13 cellular contexts compared by ENCODE assay signal in genomic region chr13:22893149-22893548, GRCh38.
"Had no signal": no experiment of that assay in that cellular context is flagged by ENCODE, and none has a peak within 500 bp of the region (broad histone marks: within the 10 kb centered on the region; RNA-seq: fewer than 3 reads in every experiment).

No MANE protein-coding gene starts in this region.

- H3K27me3 ChIP-seq: brain microvascular endothelial cell, ovary, uterus had no signal

- ATAC-seq: activated CD8-positive, alpha-beta memory T cell treated with anti-CD3 and anti-CD28 coated beads, Interleukin-2, amount 10 ng/mL, durations not matched to agents 7 days and 5 days; left cardiac atrium had no signal

- DNase-seq: activated CD4-positive, alpha-beta T cell treated with anti-CD3 and anti-CD28 coated beads, Interleukin-2, amount 50 U/mL, for 4 hours; activated CD4-positive, CD25-positive, alpha-beta regulatory T cell treated with anti-CD3 and anti-CD28 coated beads, Interleukin-2, amount 50 U/mL, for 72 hours; activated CD8-positive, alpha-beta memory T cell treated with anti-CD3 and anti-CD28 coated beads, Interleukin-2, amount 10 ng/mL, durations not matched to agents 7 days and 5 days; activated effector memory CD4-positive, alpha-beta T cell treated with Interleukin-2 at 50 U/mL for 16 hours; activated T-cell treated with anti-CD3 and anti-CD28 coated beads, Interleukin-2, amount 50 U/mL, for 24 hours; brain microvascular endothelial cell; dermis blood vessel endothelial cell; left cardiac atrium; ovary; stimulated activated CD4-positive, alpha-beta T cell treated with anti-CD3 and anti-CD28 coated beads, Interleukin-4, amount 100 ng/mL, for 1 hour; uterus had no signal

- H3K27ac ChIP-seq: brain microvascular endothelial cell, ovary, uterus had no signal

- H3K4me1 Mint-ChIP-seq: activated CD8-positive, alpha-beta memory T cell treated with anti-CD3 and anti-CD28 coated beads, Interleukin-2, amount 10 ng/mL, durations not matched to agents 7 days and 5 days; activated naive CD4-positive, alpha-beta T cell treated with anti-CD3 and anti-CD28 coated beads, Interleukin-2, amount 50 U/mL, for 24 hours; memory B cell had no signal

- H3K4me3 ChIP-seq: ovary, uterus had no signal

- H3K27me3 Mint-ChIP-seq: activated CD8-positive, alpha-beta memory T cell treated with anti-CD3 and anti-CD28 coated beads, Interleukin-2, amount 10 ng/mL, durations not matched to agents 7 days and 5 days; activated naive CD4-positive, alpha-beta T cell treated with anti-CD3 and anti-CD28 coated beads, Interleukin-2, amount 50 U/mL, for 24 hours had no signal

- H3K36me3 ChIP-seq: brain microvascular endothelial cell, ovary, uterus had no signal

- H3K4me3 Mint-ChIP-seq: activated CD8-positive, alpha-beta memory T cell treated with anti-CD3 and anti-CD28 coated beads, Interleukin-2, amount 10 ng/mL, durations not matched to agents 7 days and 5 days; activated naive CD4-positive, alpha-beta T cell treated with anti-CD3 and anti-CD28 coated beads, Interleukin-2, amount 50 U/mL, for 24 hours; activated T-cell treated with anti-CD3 and anti-CD28 coated beads, Interleukin-2, amount 50 U/mL, for 24 hours; memory B cell had no signal

- H3K4me1 ChIP-seq: uterus had no signal

- H3K36me3 Mint-ChIP-seq: activated CD8-positive, alpha-beta memory T cell treated with anti-CD3 and anti-CD28 coated beads, Interleukin-2, amount 10 ng/mL, durations not matched to agents 7 days and 5 days; activated naive CD4-positive, alpha-beta T cell treated with anti-CD3 and anti-CD28 coated beads, Interleukin-2, amount 50 U/mL, for 24 hours; memory B cell had no signal

- H3K27ac Mint-ChIP-seq: activated CD8-positive, alpha-beta memory T cell treated with anti-CD3 and anti-CD28 coated beads, Interleukin-2, amount 10 ng/mL, durations not matched to agents 7 days and 5 days; activated naive CD4-positive, alpha-beta T cell treated with anti-CD3 and anti-CD28 coated beads, Interleukin-2, amount 50 U/mL, for 24 hours; activated T-cell treated with anti-CD3 and anti-CD28 coated beads, Interleukin-2, amount 50 U/mL, for 24 hours; memory B cell had no signal
